7 cellular contexts compared by ENCODE assay signal in the genomic region with DNA sequence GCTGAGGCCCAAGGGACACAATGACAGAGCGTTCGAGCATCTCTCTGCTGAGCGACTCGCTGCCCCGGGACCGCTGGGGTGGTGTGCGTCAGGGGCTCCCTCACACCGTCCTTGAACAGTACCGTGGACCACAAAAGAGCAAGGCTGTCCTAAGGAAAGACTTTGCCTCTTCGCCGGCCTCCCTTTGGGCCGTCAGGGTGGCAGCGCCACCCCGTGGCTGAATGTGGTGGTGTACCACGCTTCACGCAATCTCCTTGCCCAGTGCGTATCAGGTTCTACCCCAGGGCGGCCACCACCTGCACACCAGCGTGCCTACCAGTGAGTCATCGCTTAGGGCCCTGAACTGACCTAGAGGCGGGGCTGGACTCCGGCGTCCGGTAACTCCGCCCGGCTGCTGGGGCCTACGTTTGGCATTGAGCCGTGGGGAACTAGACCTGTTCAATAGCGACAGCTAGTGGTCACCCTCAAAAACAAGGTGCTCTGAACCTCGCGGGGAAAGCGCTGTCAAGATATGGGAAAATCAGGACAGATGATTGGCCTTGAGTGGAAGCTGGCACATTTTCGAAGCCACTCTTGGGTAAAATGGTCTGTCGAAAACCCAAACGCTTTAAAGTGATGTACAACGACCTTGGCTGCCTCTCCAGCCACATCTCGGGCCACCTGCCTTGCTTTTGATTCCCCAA. TPM values are rescaled to one million over a fixed set of nuclear protein-coding genes. Genes with fewer than 3 reads are reported as not detected.
DNase-seq lines count a peak whose midpoint lies in the region; ATAC-seq and TF ChIP-seq lines count a peak whose summit lies in the region.

No MANE protein-coding gene starts in this region.

- peak overlapping the region; percentile 77 for H2AFZ ChIP-seq in PC-3 (ENCODE audit: low read length)

- peak; percentile 99 for DNase-seq in PC-3
- DNase-seq in activated T-helper 1 cell treated with anti-CD3 and anti-CD28 coated beads, Interleukin-12 subunit alpha, Interleukin-12 subunit beta, Interleukin-2, Interleukin-4 antibody, amounts not matched to agents 30 ng/mL and 10 ng/mL and 1 ng/mL, durations not matched to agents 14 hours and 24 hours and 36 hours (ENCODE audit: low spot score) = peak; percentile 78
- DNase-seq in fibroblast of mammary gland (ENCODE audit: low read depth) = peak; percentile 93
- DNase-seq in natural killer cell = peak; percentile 87
- peak; percentile 95 for DNase-seq in stimulated activated naive B cell treated with anti-CD40 and anti-IgM and Interleukin-4, amounts not matched to agents 10 μg/mL and 1 μg/mL and 100 μg/mL, for 72 hours

- H3K4me2 ChIP-seq in PC-3 (ENCODE audit: low read length) = peak overlapping the region; percentile 33; the same call in 1 of the 2 replicates

- BruUV-seq in PC-3 (replicated peaks; lab: Mats Ljungman, UMichigan) = no TSS peak

- TF ChIP-seq CTCF in PC-3 (conservative IDR thresholded peaks at IDR 0.05; ENCODE audit: low read depth, low read length) (peak; percentile 97), fibroblast of mammary gland (conservative IDR thresholded peaks at IDR 0.05; ENCODE audit: control insufficient read depth, insufficient read depth, low read depth, low read length) (peak; percentile 65), natural killer cell (IDR thresholded peaks at IDR 0.05) (peak; percentile 94)

- peaks cover 24% of the 10 kb centered on the region for H3K4me1 ChIP-seq in PC-3 (ENCODE audit: insufficient read depth, low read length)

- peak overlapping the region; percentile 69 for H3K4me3 Mint-ChIP-seq in activated T-helper 1 cell treated with anti-CD3 and anti-CD28 coated beads, Interleukin-12 subunit alpha, Interleukin-12 subunit beta, Interleukin-2, Interleukin-4 antibody, amounts not matched to agents 30 ng/mL and 10 ng/mL and 1 ng/mL, durations not matched to agents 14 hours and 24 hours and 36 hours
- H3K4me3 Mint-ChIP-seq in natural killer cell = peak overlapping the region; percentile 86
- H3K4me3 Mint-ChIP-seq in stimulated activated naive B cell treated with anti-CD40 and anti-IgM and Interleukin-4, amounts not matched to agents 10 μg/mL and 1 μg/mL and 100 μg/mL, for 72 hours = peak overlapping the region; percentile 69 to 73

- POLR2A ChIA-PET in PC-3 (lab: Charles Lee; ENCODE audit: unreplicated experiment) = interaction anchor here (0.7 kb wide), 1 partner anchor 652 kb away, joined by 5 read pairs; no protein-coding TSS in a partner anchor

- CTCF ChIA-PET in PC-3 (lab: Charles Lee) = interaction anchor here (0.6 to 1.0 kb wide), 4 partner anchors 30 to 178 kb away, joined by 3 to 4 read pairs (median 4); no protein-coding TSS in a partner anchor

- peak overlapping the region; percentile 90 for H3K27ac Mint-ChIP-seq in activated T-helper 1 cell treated with anti-CD3 and anti-CD28 coated beads, Interleukin-12 subunit alpha, Interleukin-12 subunit beta, Interleukin-2, Interleukin-4 antibody, amounts not matched to agents 30 ng/mL and 10 ng/mL and 1 ng/mL, durations not matched to agents 14 hours and 24 hours and 36 hours
- peak overlapping the region; percentile 85 to 92 for H3K27ac Mint-ChIP-seq in natural killer cell
- peak overlapping the region; percentile 87 for H3K27ac Mint-ChIP-seq in stimulated activated naive B cell treated with anti-CD40 and anti-IgM and Interleukin-4, amounts not matched to agents 10 μg/mL and 1 μg/mL and 100 μg/mL, for 72 hours

- no peaks in the 10 kb centered on the region for H3K27me3 ChIP-seq in PC-3 (ENCODE audit: low read length)

- H3K9me3 ChIP-seq in PC-3 (ENCODE audit: low read length) = no peaks in the 10 kb centered on the region

- peak; percentile 56 for ATAC-seq in GM18870 (IDR thresholded peaks at IDR 0.05; ENCODE audit: unreplicated experiment)
- ATAC-seq in HG03066 (IDR thresholded peaks at IDR 0.05; ENCODE audit: low read depth, unreplicated experiment) = peak; percentile 60
- peak; percentile 99 for ATAC-seq in PC-3
- peak; percentile 96 to 98 (median 98) for ATAC-seq in natural killer cell
- peak; percentile 92 to 93 for ATAC-seq in stimulated activated naive B cell treated with anti-CD40 and anti-IgM and Interleukin-4, amounts not matched to agents 10 μg/mL and 1 μg/mL and 100 μg/mL, for 72 hours (replicated peaks)

- H3F3A ChIP-seq in PC-3 (ENCODE audit: low read length, unreplicated experiment) = no peaks in the 10 kb centered on the region

- no peaks in the 10 kb centered on the region for H4K20me1 ChIP-seq in PC-3 (ENCODE audit: low read length)

- H3K4me1 Mint-ChIP-seq in activated T-helper 1 cell treated with anti-CD3 and anti-CD28 coated beads, Interleukin-12 subunit alpha, Interleukin-12 subunit beta, Interleukin-2, Interleukin-4 antibody, amounts not matched to agents 30 ng/mL and 10 ng/mL and 1 ng/mL, durations not matched to agents 14 hours and 24 hours and 36 hours (ENCODE audit: low read depth) = peaks cover 75% of the 10 kb centered on the region
- peaks cover 24 to 26% of the 10 kb centered on the region in 2 donors for H3K4me1 Mint-ChIP-seq in natural killer cell
- peaks cover 29 to 46% of the 10 kb centered on the region in 2 donors for H3K4me1 Mint-ChIP-seq in stimulated activated naive B cell treated with anti-CD40 and anti-IgM and Interleukin-4, amounts not matched to agents 10 μg/mL and 1 μg/mL and 100 μg/mL, for 72 hours

- H3K9me3 Mint-ChIP-seq in activated T-helper 1 cell treated with anti-CD3 and anti-CD28 coated beads, Interleukin-12 subunit alpha, Interleukin-12 subunit beta, Interleukin-2, Interleukin-4 antibody, amounts not matched to agents 30 ng/mL and 10 ng/mL and 1 ng/mL, durations not matched to agents 14 hours and 24 hours and 36 hours = no peaks in the 10 kb centered on the region
- no peaks in the 10 kb centered on the region for H3K9me3 Mint-ChIP-seq in natural killer cell
- H3K9me3 Mint-ChIP-seq in stimulated activated naive B cell treated with anti-CD40 and anti-IgM and Interleukin-4, amounts not matched to agents 10 μg/mL and 1 μg/mL and 100 μg/mL, for 72 hours = no peaks in the 10 kb centered on the region

- no peaks in the 10 kb centered on the region for H3K36me3 Mint-ChIP-seq in activated T-helper 1 cell treated with anti-CD3 and anti-CD28 coated beads, Interleukin-12 subunit alpha, Interleukin-12 subunit beta, Interleukin-2, Interleukin-4 antibody, amounts not matched to agents 30 ng/mL and 10 ng/mL and 1 ng/mL, durations not matched to agents 14 hours and 24 hours and 36 hours (ENCODE audit: low read depth)
- H3K36me3 Mint-ChIP-seq in natural killer cell = no peaks in the 10 kb centered on the region
- H3K36me3 Mint-ChIP-seq in stimulated activated naive B cell treated with anti-CD40 and anti-IgM and Interleukin-4, amounts not matched to agents 10 μg/mL and 1 μg/mL and 100 μg/mL, for 72 hours = no peaks in the 10 kb centered on the region

- intact Hi-C loops in PC-3 (cut with micrococcal nuclease) (loop anchor here (1.0 to 5.0 kb wide), 5 partner anchors 54 to 178 kb away; no protein-coding TSS in a partner anchor), natural killer cell (cut with micrococcal nuclease) (loop anchor here (1.0 to 5.0 kb wide), 4 partner anchors 22 to 178 kb away; no protein-coding TSS in a partner anchor)
- intact Hi-C loops in activated T-helper 1 cell treated with anti-CD3 and anti-CD28 coated beads, Interleukin-12 subunit alpha, Interleukin-12 subunit beta, Interleukin-2, Interleukin-4 antibody, amounts not matched to agents 30 ng/mL and 10 ng/mL and 1 ng/mL, durations not matched to agents 14 hours and 24 hours and 36 hours (cut with micrococcal nuclease) = loop anchor here (1.0 to 10.0 kb wide), 13 partner anchors 11 to 413 kb away; no protein-coding TSS in a partner anchor

- no peak overlapping the region for H3K4me3 ChIP-seq in PC-3 (ENCODE audit: low read length)
- peak overlapping the region; percentile 22 for H3K4me3 ChIP-seq in fibroblast of mammary gland (ENCODE audit: control insufficient read depth, low read depth, low read length)

- no peaks in the 10 kb centered on the region for H3K36me3 ChIP-seq in PC-3 (ENCODE audit: low read depth, low read length)

- no peaks in the 10 kb centered on the region for H3K27me3 Mint-ChIP-seq in activated T-helper 1 cell treated with anti-CD3 and anti-CD28 coated beads, Interleukin-12 subunit alpha, Interleukin-12 subunit beta, Interleukin-2, Interleukin-4 antibody, amounts not matched to agents 30 ng/mL and 10 ng/mL and 1 ng/mL, durations not matched to agents 14 hours and 24 hours and 36 hours (ENCODE audit: insufficient read depth)
- H3K27me3 Mint-ChIP-seq in natural killer cell (ENCODE audit: low read depth in 2 of 2) = no peaks in the 10 kb centered on the region
- no peaks in the 10 kb centered on the region for H3K27me3 Mint-ChIP-seq in stimulated activated naive B cell treated with anti-CD40 and anti-IgM and Interleukin-4, amounts not matched to agents 10 μg/mL and 1 μg/mL and 100 μg/mL, for 72 hours

- no peak overlapping the region for H3K9ac ChIP-seq in PC-3 (ENCODE audit: low read length)

- H3K9me2 ChIP-seq in PC-3 (replicated peaks; ENCODE audit: low read length) = no peaks in the 10 kb centered on the region

- no peaks in the 10 kb centered on the region for H3K79me2 ChIP-seq in PC-3 (ENCODE audit: low read length)

- 0 out of 2 replicates have a peak overlapping the region, but pooled peaks have one; percentile 6 for H3K27ac ChIP-seq in PC-3 (ENCODE audit: low read length)

RNA-seq across cellular contexts. Expression of a gene that starts 8.1 kb away (rescaled TPM):
- not detected in 2 replicates for total RNA-seq in PC-3 (2014; rRNA removed)
- total RNA-seq in activated T-helper 1 cell treated with anti-CD3 and anti-CD28 coated beads, Interleukin-12 subunit alpha, Interleukin-12 subunit beta, Interleukin-2, Interleukin-4 antibody, amounts not matched to agents 30 ng/mL and 10 ng/mL and 1 ng/mL, durations not matched to agents 14 hours and 24 hours and 36 hours = 378 and 384 TPM in 2 replicates
- total RNA-seq in natural killer cell = 100 to 1,000 TPM; 273 to 354 (median 287) TPM

RNA-seq across cellular contexts. Expression of a gene that starts 36.6 kb away (rescaled TPM):
- 5.7 and 6.7 TPM in 2 replicates for total RNA-seq in PC-3 (2014; rRNA removed)
- 2.9 and 3.2 TPM in 2 replicates for total RNA-seq in activated T-helper 1 cell treated with anti-CD3 and anti-CD28 coated beads, Interleukin-12 subunit alpha, Interleukin-12 subunit beta, Interleukin-2, Interleukin-4 antibody, amounts not matched to agents 30 ng/mL and 10 ng/mL and 1 ng/mL, durations not matched to agents 14 hours and 24 hours and 36 hours
- under 1 TPM; 0.75 to 0.88 (median 0.80) TPM for total RNA-seq in natural killer cell

RNA-seq across cellular contexts. Expression of a gene that starts 43.1 kb away (rescaled TPM):
- not detected in 2 replicates for total RNA-seq in PC-3 (2014; rRNA removed)
- 15.9 and 17.9 TPM in 2 replicates for total RNA-seq in activated T-helper 1 cell treated with anti-CD3 and anti-CD28 coated beads, Interleukin-12 subunit alpha, Interleukin-12 subunit beta, Interleukin-2, Interleukin-4 antibody, amounts not matched to agents 30 ng/mL and 10 ng/mL and 1 ng/mL, durations not matched to agents 14 hours and 24 hours and 36 hours
- total RNA-seq in natural killer cell = not detected

RNA-seq across cellular contexts. Expression of a gene that starts 58.2 kb away (rescaled TPM):
- total RNA-seq in PC-3 (2014; rRNA removed) (61.6 and 65.7 TPM in 2 replicates), natural killer cell (10 to 100 TPM in 1 of 3 donors, 1 to 10 TPM in 2; 2.5 to 11.2 (median 3.8) TPM)
- 0.16 and 0.17 TPM in 2 replicates for total RNA-seq in activated T-helper 1 cell treated with anti-CD3 and anti-CD28 coated beads, Interleukin-12 subunit alpha, Interleukin-12 subunit beta, Interleukin-2, Interleukin-4 antibody, amounts not matched to agents 30 ng/mL and 10 ng/mL and 1 ng/mL, durations not matched to agents 14 hours and 24 hours and 36 hours

Comparison
In these comparisons a context has a peak if more than half of its experiments do, and no peak if none do; other contexts are left out.
1. RNA of a gene that starts 8.1 kb away (total RNA-seq): 378 to 384 TPM in activated T-helper 1 cell treated with anti-CD3 and anti-CD28 coated beads, Interleukin-12 subunit alpha, Interleukin-12 subunit beta, Interleukin-2, Interleukin-4 antibody, amounts not matched to agents 30 ng/mL and 10 ng/mL and 1 ng/mL, durations not matched to agents 14 hours and 24 hours and 36 hours and 273 to 354 TPM in natural killer cell; not detected in PC-3; every median in the first group is over 100 times any median in the second.
2. RNA of a gene that starts 43.1 kb away (total RNA-seq): 15.9 to 17.9 TPM in activated T-helper 1 cell treated with anti-CD3 and anti-CD28 coated beads, Interleukin-12 subunit alpha, Interleukin-12 subunit beta, Interleukin-2, Interleukin-4 antibody, amounts not matched to agents 30 ng/mL and 10 ng/mL and 1 ng/mL, durations not matched to agents 14 hours and 24 hours and 36 hours; not detected in PC-3 and not detected in natural killer cell; every median in the first group is over 10 times any median in the second.
3. Peak in every context shown above with its lines, with median percentiles within 50 percentile points of each other: ATAC-seq, DNase-seq, CTCF ChIP-seq, H3K27ac Mint-ChIP-seq and H3K4me3 Mint-ChIP-seq.